Comparison of ENCODE assay signal across 13 cellular contexts in genomic region chr10:60003709-60004191, GRCh38.
"Had no signal": no experiment of that assay in that cellular context is flagged by ENCODE, and none has a peak within 500 bp of the region (broad histone marks: within the 10 kb centered on the region; RNA-seq: fewer than 3 reads in every experiment).

No MANE protein-coding gene starts in this region.

- DNase-seq: activated naive CD4-positive, alpha-beta T cell treated with anti-CD3 and anti-CD28 coated beads, Interleukin-2, amount 50 U/mL, for 16 hours; cortex of kidney; effector memory CD4-positive, alpha-beta T cell; gastrocnemius medialis; occipital lobe; psoas muscle; sigmoid colon; stimulated activated CD4-positive, alpha-beta T cell treated with anti-CD3 and anti-CD28 coated beads, Interleukin-2, amount 100 ng/mL, for 24 hours; stimulated activated naive B cell treated with anti-CD40 and anti-IgM and Interleukin-4, amounts not matched to agents 10 μg/mL and 1 μg/mL and 100 μg/mL, for 72 hours; T-helper 17 cell had no signal

- H3K9me3 ChIP-seq: gastrocnemius medialis, psoas muscle, sigmoid colon, tibial nerve had no signal

- H3K4me1 ChIP-seq: gastrocnemius medialis, psoas muscle, sigmoid colon, tibial nerve had no signal

- H3K4me1 Mint-ChIP-seq: central memory CD8-positive, alpha-beta T cell; stimulated activated naive B cell treated with anti-CD40 and anti-IgM and Interleukin-4, amounts not matched to agents 10 μg/mL and 1 μg/mL and 100 μg/mL, for 72 hours had no signal

- H3K27me3 Mint-ChIP-seq: central memory CD8-positive, alpha-beta T cell; natural killer cell treated with Interleukin-12 subunit alpha and Interleukin-12 subunit beta and Interleukin-15 and Interleukin-18, amount 100 ng/mL, for 72 hours; stimulated activated naive B cell treated with anti-CD40 and anti-IgM and Interleukin-4, amounts not matched to agents 10 μg/mL and 1 μg/mL and 100 μg/mL, for 72 hours had no signal

- H3K4me3 Mint-ChIP-seq: central memory CD8-positive, alpha-beta T cell; natural killer cell treated with Interleukin-12 subunit alpha and Interleukin-12 subunit beta and Interleukin-15 and Interleukin-18, amount 100 ng/mL, for 72 hours; stimulated activated naive B cell treated with anti-CD40 and anti-IgM and Interleukin-4, amounts not matched to agents 10 μg/mL and 1 μg/mL and 100 μg/mL, for 72 hours; T-helper 17 cell had no signal

- H3K4me3 ChIP-seq: gastrocnemius medialis, psoas muscle, sigmoid colon, tibial nerve had no signal

- ATAC-seq: gastrocnemius medialis; natural killer cell treated with Interleukin-12 subunit alpha and Interleukin-12 subunit beta and Interleukin-15 and Interleukin-18, amount 100 ng/mL, for 72 hours; psoas muscle; stimulated activated naive B cell treated with anti-CD40 and anti-IgM and Interleukin-4, amounts not matched to agents 10 μg/mL and 1 μg/mL and 100 μg/mL, for 72 hours; T-helper 17 cell had no signal

- H3K9me3 Mint-ChIP-seq: central memory CD8-positive, alpha-beta T cell; stimulated activated naive B cell treated with anti-CD40 and anti-IgM and Interleukin-4, amounts not matched to agents 10 μg/mL and 1 μg/mL and 100 μg/mL, for 72 hours had no signal

- H3K27ac Mint-ChIP-seq: natural killer cell treated with Interleukin-12 subunit alpha and Interleukin-12 subunit beta and Interleukin-15 and Interleukin-18, amount 100 ng/mL, for 72 hours; stimulated activated naive B cell treated with anti-CD40 and anti-IgM and Interleukin-4, amounts not matched to agents 10 μg/mL and 1 μg/mL and 100 μg/mL, for 72 hours; T-helper 17 cell had no signal

- H3K36me3 Mint-ChIP-seq: natural killer cell treated with Interleukin-12 subunit alpha and Interleukin-12 subunit beta and Interleukin-15 and Interleukin-18, amount 100 ng/mL, for 72 hours; stimulated activated naive B cell treated with anti-CD40 and anti-IgM and Interleukin-4, amounts not matched to agents 10 μg/mL and 1 μg/mL and 100 μg/mL, for 72 hours had no signal

- H3K27ac ChIP-seq: gastrocnemius medialis, psoas muscle, sigmoid colon, tibial nerve had no signal

- H3K36me3 ChIP-seq: gastrocnemius medialis, sigmoid colon, tibial nerve had no signal

- H3K27me3 ChIP-seq: gastrocnemius medialis, sigmoid colon, tibial nerve had no signal
